In the genomic region with DNA sequence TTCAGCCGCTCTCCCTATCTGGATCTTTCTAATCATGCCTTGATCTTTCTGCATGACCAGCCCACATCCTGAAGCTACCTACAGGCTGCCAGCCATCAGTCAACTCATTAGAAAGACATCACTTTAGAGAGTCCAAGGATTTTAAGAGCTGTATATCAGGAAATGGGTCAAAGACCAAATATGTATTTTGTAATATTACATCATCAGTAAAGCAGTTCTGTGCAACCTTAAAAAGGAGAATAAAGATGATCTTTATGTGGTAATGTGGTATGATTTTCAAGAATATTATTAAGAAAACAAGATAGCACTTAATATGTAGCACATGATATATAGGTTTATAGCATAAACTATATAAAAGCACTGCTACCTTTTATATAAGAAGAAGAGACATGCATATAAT, we compare ENCODE assay signal across 2 cellular contexts.
TF ChIP-seq lines count a peak whose summit lies in the region.

No MANE protein-coding gene starts in this region.

TF ChIP-seq in GM23338, 12 proteins besides CTCF, POLR2A, EP300 and RAD21:
- no peak for TF ChIP-seq CREB1 (CRISPR knock-in tag; IDR thresholded peaks at IDR 0.05; ENCODE audit: low read depth)
- TF ChIP-seq, protein P1, sequence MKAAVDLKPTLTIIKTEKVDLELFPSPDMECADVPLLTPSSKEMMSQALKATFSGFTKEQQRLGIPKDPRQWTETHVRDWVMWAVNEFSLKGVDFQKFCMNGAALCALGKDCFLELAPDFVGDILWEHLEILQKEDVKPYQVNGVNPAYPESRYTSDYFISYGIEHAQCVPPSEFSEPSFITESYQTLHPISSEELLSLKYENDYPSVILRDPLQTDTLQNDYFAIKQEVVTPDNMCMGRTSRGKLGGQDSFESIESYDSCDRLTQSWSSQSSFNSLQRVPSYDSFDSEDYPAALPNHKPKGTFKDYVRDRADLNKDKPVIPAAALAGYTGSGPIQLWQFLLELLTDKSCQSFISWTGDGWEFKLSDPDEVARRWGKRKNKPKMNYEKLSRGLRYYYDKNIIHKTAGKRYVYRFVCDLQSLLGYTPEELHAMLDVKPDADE (IDR thresholded peaks at IDR 0.05), result no peak
- TF ChIP-seq STAT1 (IDR thresholded peaks at IDR 0.05; ENCODE audit: unreplicated experiment), result no peak
TF ChIP-seq in GM23338: peak in this region for 0.

TF ChIP-seq in K562, 482 proteins besides CTCF, POLR2A, EP300 and RAD21:
- TF ChIP-seq CEBPG (CRISPR knock-in tag; IDR thresholded peaks at IDR 0.05) (no peak), CEBPG (tag; conservative IDR thresholded peaks at IDR 0.05 in 1 of 2, IDR thresholded peaks at IDR 0.05 in 1 of 2) (peak; percentile 69 to 75), ZNF232 (CRISPR knock-in tag; IDR thresholded peaks at IDR 0.05) (no peak), RFX7 (CRISPR knock-in tag; IDR thresholded peaks at IDR 0.05) (no peak)
- TF ChIP-seq, protein P2, sequence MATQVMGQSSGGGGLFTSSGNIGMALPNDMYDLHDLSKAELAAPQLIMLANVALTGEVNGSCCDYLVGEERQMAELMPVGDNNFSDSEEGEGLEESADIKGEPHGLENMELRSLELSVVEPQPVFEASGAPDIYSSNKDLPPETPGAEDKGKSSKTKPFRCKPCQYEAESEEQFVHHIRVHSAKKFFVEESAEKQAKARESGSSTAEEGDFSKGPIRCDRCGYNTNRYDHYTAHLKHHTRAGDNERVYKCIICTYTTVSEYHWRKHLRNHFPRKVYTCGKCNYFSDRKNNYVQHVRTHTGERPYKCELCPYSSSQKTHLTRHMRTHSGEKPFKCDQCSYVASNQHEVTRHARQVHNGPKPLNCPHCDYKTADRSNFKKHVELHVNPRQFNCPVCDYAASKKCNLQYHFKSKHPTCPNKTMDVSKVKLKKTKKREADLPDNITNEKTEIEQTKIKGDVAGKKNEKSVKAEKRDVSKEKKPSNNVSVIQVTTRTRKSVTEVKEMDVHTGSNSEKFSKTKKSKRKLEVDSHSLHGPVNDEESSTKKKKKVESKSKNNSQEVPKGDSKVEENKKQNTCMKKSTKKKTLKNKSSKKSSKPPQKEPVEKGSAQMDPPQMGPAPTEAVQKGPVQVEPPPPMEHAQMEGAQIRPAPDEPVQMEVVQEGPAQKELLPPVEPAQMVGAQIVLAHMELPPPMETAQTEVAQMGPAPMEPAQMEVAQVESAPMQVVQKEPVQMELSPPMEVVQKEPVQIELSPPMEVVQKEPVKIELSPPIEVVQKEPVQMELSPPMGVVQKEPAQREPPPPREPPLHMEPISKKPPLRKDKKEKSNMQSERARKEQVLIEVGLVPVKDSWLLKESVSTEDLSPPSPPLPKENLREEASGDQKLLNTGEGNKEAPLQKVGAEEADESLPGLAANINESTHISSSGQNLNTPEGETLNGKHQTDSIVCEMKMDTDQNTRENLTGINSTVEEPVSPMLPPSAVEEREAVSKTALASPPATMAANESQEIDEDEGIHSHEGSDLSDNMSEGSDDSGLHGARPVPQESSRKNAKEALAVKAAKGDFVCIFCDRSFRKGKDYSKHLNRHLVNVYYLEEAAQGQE (CRISPR knock-in tag; IDR thresholded peaks at IDR 0.05; ENCODE audit: low read depth), result no peak
- TF ChIP-seq, protein P3, sequence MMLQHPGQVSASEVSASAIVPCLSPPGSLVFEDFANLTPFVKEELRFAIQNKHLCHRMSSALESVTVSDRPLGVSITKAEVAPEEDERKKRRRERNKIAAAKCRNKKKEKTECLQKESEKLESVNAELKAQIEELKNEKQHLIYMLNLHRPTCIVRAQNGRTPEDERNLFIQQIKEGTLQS (IDR thresholded peaks at IDR 0.05), result peak; percentile 67
- TF ChIP-seq, protein P3 (CRISPR knock-in tag; conservative IDR thresholded peaks at IDR 0.05), result no peak
